In genomic region chr11:12893787-12894672, GRCh38 we compare ENCODE assay signal across 8 cellular contexts.
DNase-seq lines count a peak whose midpoint lies in the region; ATAC-seq and TF ChIP-seq lines count a peak whose summit lies in the region.

No MANE protein-coding gene starts in this region.

- peaks cover 0 to 4% of the 10 kb centered on the region in 2 donors for H3K4me1 ChIP-seq in lung (ENCODE audit: control insufficient read depth in 2 of 2, insufficient read depth in 2 of 2, low read length in 2 of 2)

- DNase-seq in AG08396 (ENCODE audit: low spot score): peak; percentile 55
- DNase-seq in GM13977 (ENCODE audit: low spot score): peak; percentile 45
- DNase-seq in NCI-H128 (lab: John Stamatoyannopoulos, UW; ENCODE audit: unreplicated experiment): peak; percentile 60
- peak; percentile 70 for DNase-seq in dedifferentiated amniotic fluid mesenchymal stem cell (ENCODE audit: extremely low spot score)
- peak; percentile 58 for DNase-seq in lung (ENCODE audit: low spot score)
- peak; percentile 34 for DNase-seq in stimulated activated CD8-positive, alpha-beta memory T cell treated with anti-CD3 and anti-CD28 coated beads, Interleukin-4, amount 100 ng/mL, for 24 hours (ENCODE audit: low read depth)

- H3K9me3 ChIP-seq in lung (ENCODE audit: control insufficient read depth in 2 of 2, insufficient read depth in 1 of 2, low read length in 1 of 2): no peaks in the 10 kb centered on the region

- TF ChIP-seq CTCF in GM13977 (IDR thresholded peaks at IDR 0.05; ENCODE audit: extremely low read depth, insufficient read depth, missing control alignments) (peak; percentile 70), VCaP (conservative IDR thresholded peaks at IDR 0.05) (peak; percentile 81), lung (IDR thresholded peaks at IDR 0.05; ENCODE audit: control extremely low read depth, extremely low read depth) (peak; percentile 82)

- H3K27me3 ChIP-seq in lung (ENCODE audit: control insufficient read depth, insufficient read depth): no peaks in the 10 kb centered on the region

- H3K36me3 ChIP-seq in lung (ENCODE audit: control insufficient read depth in 2 of 2, insufficient read depth in 2 of 2, low read length in 2 of 2): peaks cover 0 to 2% of the 10 kb centered on the region in 2 donors

- in situ Hi-C loops in GM13977 (cut with MboI; ENCODE audit: low pct_unique_long_range_greater_than_20kb, low sequenced_read_pairs, unreplicated experiment): loop anchor here (25.0 kb wide), 2 partner anchors 282 to 557 kb away; no protein-coding TSS in a partner anchor

- WGBS in lung, 2 donors: 52 to 56% methylated on average over 12 of the region's 12 CpGs

- no peak overlapping the region for H3K4me3 ChIP-seq in lung

- no peak overlapping the region for H3K27ac ChIP-seq in VCaP
- no peak overlapping the region for H3K27ac ChIP-seq in lung (ENCODE audit: low read depth in 1 of 2, low read length in 1 of 2)

- ATAC-seq in lung (ENCODE audit: insufficient read depth, low FRiP score) (peak; percentile 25), GM19452 (IDR thresholded peaks at IDR 0.05; ENCODE audit: unreplicated experiment) (no peak)
